ENCODE assay signal across 19 cellular contexts in genomic region chr14:65296876-65297275, GRCh38.
"Had no signal": no experiment of that assay in that cellular context is flagged by ENCODE, and none has a peak within 500 bp of the region (broad histone marks: within the 10 kb centered on the region; RNA-seq: fewer than 3 reads in every experiment).

No MANE protein-coding gene starts in this region.

- H3K9me3 Mint-ChIP-seq: activated CD8-positive, alpha-beta T cell treated with anti-CD3 and anti-CD28 coated beads for 36 hours; activated naive CD4-positive, alpha-beta T cell treated with anti-CD3 and anti-CD28 coated beads for 36 hours; activated T-cell treated with anti-CD3 and anti-CD28 coated beads, Interleukin-2, amount 50 U/mL, for 24 hours; dendritic cell treated with granulocyte-macrophage colony-stimulating factor and Interleukin-4, amounts not matched to agents 40 ng/mL and 50 ng/mL, for 4 days; immature natural killer cell had no signal

- ATAC-seq: activated CD8-positive, alpha-beta T cell treated with anti-CD3 and anti-CD28 coated beads for 36 hours; heart right ventricle; left ventricle myocardium superior; stimulated activated naive CD8-positive, alpha-beta T cell treated with anti-CD3 and anti-CD28 coated beads, Interleukin-15, Interleukin-2, amounts not matched to agents 100 U/mL and 50 U/mL, for 24 hours had no signal

- H3K4me3 Mint-ChIP-seq: activated CD8-positive, alpha-beta T cell treated with anti-CD3 and anti-CD28 coated beads for 36 hours; activated naive CD4-positive, alpha-beta T cell treated with anti-CD3 and anti-CD28 coated beads for 36 hours; activated T-cell treated with anti-CD3 and anti-CD28 coated beads, Interleukin-2, amount 50 U/mL, for 24 hours; dendritic cell treated with granulocyte-macrophage colony-stimulating factor and Interleukin-4, amounts not matched to agents 40 ng/mL and 50 ng/mL, for 4 days; immature natural killer cell had no signal

- H3K36me3 Mint-ChIP-seq: immature natural killer cell had no signal

- H3K27me3 ChIP-seq: adrenal gland, esophagus muscularis mucosa, heart right ventricle, tibial nerve, vagina had no signal

- DNase-seq: activated CD8-positive, alpha-beta T cell treated with anti-CD3 and anti-CD28 coated beads for 36 hours; activated naive CD4-positive, alpha-beta T cell treated with anti-CD3 and anti-CD28 coated beads for 36 hours; activated T-cell treated with anti-CD3 and anti-CD28 coated beads, Interleukin-2, amount 50 U/mL, for 24 hours; adrenal gland; cerebellar nuclear complex; effector CD8-positive, alpha-beta T cell; heart right ventricle; immature natural killer cell; kidney glomerular epithelial cell; left ventricle myocardium superior; occipital lobe; stimulated activated CD8-positive, alpha-beta memory T cell treated with anti-CD3 and anti-CD28 coated beads, Interleukin-4, amount 100 ng/mL, for 48 hours; stimulated activated naive CD8-positive, alpha-beta T cell treated with anti-CD3 and anti-CD28 coated beads, Interleukin-15, Interleukin-2, amounts not matched to agents 100 U/mL and 50 U/mL, for 24 hours; T-helper 2 cell; WERI-Rb-1 had no signal

- H3K27ac ChIP-seq: adrenal gland, esophagus muscularis mucosa, heart right ventricle, tibial nerve, vagina, WERI-Rb-1 had no signal

- H3K27ac Mint-ChIP-seq: activated naive CD4-positive, alpha-beta T cell treated with anti-CD3 and anti-CD28 coated beads for 36 hours; activated T-cell treated with anti-CD3 and anti-CD28 coated beads, Interleukin-2, amount 50 U/mL, for 24 hours; dendritic cell treated with granulocyte-macrophage colony-stimulating factor and Interleukin-4, amounts not matched to agents 40 ng/mL and 50 ng/mL, for 4 days; immature natural killer cell had no signal

- H3K36me3 ChIP-seq: adrenal gland, esophagus muscularis mucosa, heart right ventricle, tibial nerve, vagina, WERI-Rb-1 had no signal

- H3K9me3 ChIP-seq: adrenal gland, esophagus muscularis mucosa, heart right ventricle, tibial nerve, vagina had no signal

- H3K4me3 ChIP-seq: adrenal gland, esophagus muscularis mucosa, heart right ventricle, tibial nerve, vagina had no signal

- H3K27me3 Mint-ChIP-seq: activated CD8-positive, alpha-beta T cell treated with anti-CD3 and anti-CD28 coated beads for 36 hours; activated T-cell treated with anti-CD3 and anti-CD28 coated beads, Interleukin-2, amount 50 U/mL, for 24 hours had no signal

- H3K4me1 ChIP-seq: adrenal gland, esophagus muscularis mucosa, tibial nerve, vagina had no signal
